Comparison of ENCODE assay signal across 8 cellular contexts in the genomic region with DNA sequence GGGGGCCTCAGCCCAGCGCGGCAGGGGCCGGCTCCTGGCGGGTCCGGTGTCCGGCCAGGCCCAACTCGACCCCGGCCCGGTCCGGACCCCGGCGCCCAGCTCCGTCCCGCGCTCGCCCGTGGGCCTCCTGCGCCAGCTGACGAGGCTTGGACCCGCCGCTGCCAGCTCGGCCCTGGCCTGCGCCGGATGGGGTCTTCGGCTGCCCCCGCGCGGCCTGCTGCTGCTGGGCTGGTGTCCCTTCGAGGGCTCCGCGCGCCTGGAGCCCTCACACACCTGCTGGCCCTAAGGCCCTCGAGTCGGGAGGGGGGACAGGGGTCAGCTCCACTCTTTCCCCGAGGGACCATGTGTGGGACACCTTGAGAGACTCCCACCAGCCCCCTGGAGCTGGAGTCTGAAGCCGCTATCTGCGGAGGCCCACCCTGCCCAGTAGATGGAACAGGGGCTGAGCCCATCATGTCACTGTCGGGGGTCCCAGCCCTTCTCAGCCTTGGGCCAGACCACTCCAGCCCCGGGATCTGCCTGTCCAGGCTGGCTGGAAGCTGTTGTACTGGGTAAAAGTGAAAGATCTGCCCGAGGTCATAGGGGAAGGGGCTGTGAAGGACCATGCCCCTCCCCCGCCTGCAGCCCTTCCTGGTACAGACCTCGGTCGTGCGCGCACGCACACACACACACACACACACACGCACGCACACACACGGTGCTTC. TPM values are rescaled to one million over a fixed set of nuclear protein-coding genes. Genes with fewer than 3 reads are reported as not detected.
DNase-seq lines count a peak whose midpoint lies in the region; ATAC-seq and TF ChIP-seq lines count a peak whose summit lies in the region.

No MANE protein-coding gene starts in this region.

- peaks cover 20% of the 10 kb centered on the region for H3K27me3 ChIP-seq in GM23248 (replicated peaks; ENCODE audit: insufficient read depth)
- peaks cover 42% of the 10 kb centered on the region for H3K27me3 ChIP-seq in skeletal muscle satellite cell (ENCODE audit: control insufficient read depth, insufficient read depth, low read length)

- in situ Hi-C loops in GM23248 (cut with MboI) = loop anchor here (5.0 to 25.0 kb wide), 3 partner anchors 354 to 699 kb away; a partner anchor contains a TSS

- H3K4me3 Mint-ChIP-seq in Calu3 (ENCODE audit: low read depth, unreplicated experiment) (peak overlapping the region; percentile 16), activated B cell treated with CpG ODN at 0.5 μM for 24 hours (peak overlapping the region; percentile 65)

- H3K36me3 ChIP-seq in GM23248 (ENCODE audit: low read depth) (no peaks in the 10 kb centered on the region), skeletal muscle satellite cell (ENCODE audit: insufficient read depth, low read length) (no peaks in the 10 kb centered on the region)

- H3K79me2 ChIP-seq in GM23248 (ENCODE audit: insufficient read depth) = no peaks in the 10 kb centered on the region

- no peaks in the 10 kb centered on the region for H3K9me2 ChIP-seq in GM23248 (ENCODE audit: insufficient read depth)

- WGBS in GM23248 (ENCODE audit: low coverage in 1 of 2, low lambda C conversion rate in 2 of 2, missing lambda C conversion rate in 2 of 2), 2 experiments = 3 to 7% methylated on average over 35 to 42 of the region's 49 CpGs

- no TSS peak for BruUV-seq in Calu3 (replicated peaks; lab: Mats Ljungman, UMichigan)

- H3K9me3 ChIP-seq in GM23248 (ENCODE audit: low read depth) (no peaks in the 10 kb centered on the region), skeletal muscle satellite cell (replicated peaks; ENCODE audit: low read length) (no peaks in the 10 kb centered on the region)

- H3F3A ChIP-seq in GM23248 (ENCODE audit: insufficient read depth) = no peaks in the 10 kb centered on the region

- no peak overlapping the region for H3K9ac ChIP-seq in GM23248
- no peak overlapping the region for H3K9ac ChIP-seq in skeletal muscle satellite cell (ENCODE audit: low read depth, low read length)

- H3K36me3 Mint-ChIP-seq in Calu3 (ENCODE audit: insufficient read depth, unreplicated experiment) (peaks cover 16% of the 10 kb centered on the region), activated B cell treated with CpG ODN at 0.5 μM for 24 hours (ENCODE audit: low read depth) (no peaks in the 10 kb centered on the region)

- H3K4me1 ChIP-seq in GM23248 (ENCODE audit: insufficient read depth) (no peaks in the 10 kb centered on the region), skeletal muscle satellite cell (ENCODE audit: control insufficient read depth, insufficient read depth, low read length) (peaks cover 7% of the 10 kb centered on the region)

- no peaks in the 10 kb centered on the region for H3K9me3 Mint-ChIP-seq in Calu3 (ENCODE audit: low read depth, unreplicated experiment)
- no peaks in the 10 kb centered on the region for H3K9me3 Mint-ChIP-seq in activated B cell treated with CpG ODN at 0.5 μM for 24 hours

- no peak overlapping the region for H3K27ac ChIP-seq in GM23248

- POLR2A ChIA-PET in activated B cell treated with CpG ODN at 0.5 μM for 24 hours (lab: Charles Lee) = interaction anchor here (1.6 to 2.5 kb wide), 2 partner anchors 15 to 353 kb away, joined by 7 to 11 read pairs; a partner anchor contains a TSS

- TF ChIP-seq CTCF in Calu3 (IDR thresholded peaks at IDR 0.05; ENCODE audit: unreplicated experiment) (no peak), activated B cell treated with CpG ODN at 0.5 μM for 24 hours (IDR thresholded peaks at IDR 0.05) (no peak)

- H3K4me3 ChIP-seq in GM23248 = no peak overlapping the region; the same call in 1 of the 2 replicates
- H3K4me3 ChIP-seq in skeletal muscle satellite cell (ENCODE audit: low read length) = no peak overlapping the region

- H3K4me2 ChIP-seq in GM23248 (ENCODE audit: unreplicated experiment) = no peak overlapping the region
- H3K4me2 ChIP-seq in skeletal muscle satellite cell (ENCODE audit: low read length) = peak overlapping the region; percentile 59

- H3K4me1 Mint-ChIP-seq in Calu3 (ENCODE audit: low read depth, unreplicated experiment) (no peaks in the 10 kb centered on the region), activated B cell treated with CpG ODN at 0.5 μM for 24 hours (peaks cover 9% of the 10 kb centered on the region)

- H4K20me1 ChIP-seq in GM23248 (ENCODE audit: insufficient read depth) = no peaks in the 10 kb centered on the region

- ATAC-seq in activated B cell treated with CpG ODN at 0.5 μM for 24 hours (ENCODE audit: low read depth) (no peak), left ventricle myocardium superior (peak; percentile 14)

- CTCF ChIA-PET in Calu3 (lab: Charles Lee) (interaction anchor here (2.6 kb wide), 1 partner anchor 353 kb away, joined by 7 read pairs; no protein-coding TSS in a partner anchor), activated B cell treated with CpG ODN at 0.5 μM for 24 hours (lab: Charles Lee) (interaction anchor here (2.3 to 11.9 kb wide), 2 partner anchors 354 to 459 kb away, joined by 12 to 334 read pairs; no protein-coding TSS in a partner anchor)

- no peak for DNase-seq in Calu3
- DNase-seq in GM23248 = peak; percentile 45
- peak; percentile 40 for DNase-seq in activated B cell treated with CpG ODN at 0.5 μM for 24 hours
- peak; percentile 72 for DNase-seq in left ventricle myocardium superior
- no peak for DNase-seq in T1000 (lab: John Stamatoyannopoulos, UW)
- DNase-seq in GOT3 (lab: John Stamatoyannopoulos, UW) = no peak
- no peak for DNase-seq in NAMALWA (ENCODE audit: low spot score)

- no peak overlapping the region for H2AFZ ChIP-seq in GM23248

- peak overlapping the region; percentile 56 for H3K27ac Mint-ChIP-seq in Calu3 (ENCODE audit: unreplicated experiment)
- no peak overlapping the region for H3K27ac Mint-ChIP-seq in activated B cell treated with CpG ODN at 0.5 μM for 24 hours

- peaks cover 16% of the 10 kb centered on the region for H3K27me3 Mint-ChIP-seq in Calu3 (ENCODE audit: unreplicated experiment)
- peaks cover 8% of the 10 kb centered on the region for H3K27me3 Mint-ChIP-seq in activated B cell treated with CpG ODN at 0.5 μM for 24 hours

- intact Hi-C loops in Calu3 (cut with micrococcal nuclease; ENCODE audit: unreplicated experiment) = loop anchor here (10.0 kb wide), 1 partner anchor 452 kb away; no protein-coding TSS in a partner anchor
- intact Hi-C loops in activated B cell treated with CpG ODN at 0.5 μM for 24 hours (cut with micrococcal nuclease) = loop anchor here (5.0 to 10.0 kb wide), 3 partner anchors 94 to 692 kb away; a partner anchor contains a TSS
- intact Hi-C loops in left ventricle myocardium superior (cut with micrococcal nuclease) = no loop called here

RNA-seq across cellular contexts. Expression of a gene that starts 0.8 kb away (rescaled TPM):
- total RNA-seq in Calu3 (2022) (2.2 and 2.4 TPM in 2 replicates), activated B cell treated with CpG ODN at 0.5 μM for 24 hours (1.1 and 1.4 TPM in 2 replicates), left ventricle myocardium superior (42.0 TPM)
- total RNA-seq in GM23248 (2014; rRNA removed; shearing (Covaris generic)) = 0.43 TPM in 1 of 2 replicates, not detected in the other
- 0.38 and 1.2 TPM in 2 replicates for polyA plus RNA-seq in GM23248 (2016; fragmentation: Nextera tagmentation; extraction: Ambion mirVana)
- 0.51 and 1.3 TPM in 2 replicates for total RNA-seq in skeletal muscle satellite cell (2012; rRNA removed)

RNA-seq across cellular contexts. Expression of a gene that starts 42.9 kb away (rescaled TPM):
- total RNA-seq in Calu3 (2022) = 111 and 142 TPM in 2 replicates
- total RNA-seq in GM23248 (2014; rRNA removed; shearing (Covaris generic)) = 11.7 and 16.8 TPM in 2 replicates
- polyA plus RNA-seq in GM23248 (2016; fragmentation: Nextera tagmentation; extraction: Ambion mirVana) = 64.4 and 66.0 TPM in 2 replicates
- 0.42 and 0.54 TPM in 2 replicates for total RNA-seq in activated B cell treated with CpG ODN at 0.5 μM for 24 hours
- total RNA-seq in left ventricle myocardium superior = 0.99 TPM
- 11.8 and 15.5 TPM in 2 replicates for total RNA-seq in skeletal muscle satellite cell (2012; rRNA removed)

Comparison
In these comparisons a context has a peak if more than half of its experiments do, and no peak if none do; other contexts are left out.
1. DNase-seq: peak in GM23248 (single experiment), activated B cell treated with CpG ODN at 0.5 μM for 24 hours (single experiment) and left ventricle myocardium superior (single experiment); none in Calu3 (single experiment), T1000 (single experiment), GOT3 (single experiment) and NAMALWA (single experiment).
2. RNA of a gene that starts 0.8 kb away (total RNA-seq): 42.0 TPM in left ventricle myocardium superior (single experiment); 2.2 to 2.4 TPM in Calu3, 1.1 to 1.4 TPM in activated B cell treated with CpG ODN at 0.5 μM for 24 hours and 0.43 TPM in GM23248; every median in the first group is over 10 times any median in the second.